24 cellular contexts compared by ENCODE assay signal in genomic region chr10:65675236-65675635, GRCh38.
DNase-seq lines count a peak whose midpoint lies in the region; ATAC-seq, FAIRE-seq and TF ChIP-seq lines count a peak whose summit lies in the region.
"Had no signal": no experiment of that assay in that cellular context is flagged by ENCODE, and none has a peak within 500 bp of the region (broad histone marks: within the 10 kb centered on the region; RNA-seq: fewer than 3 reads in every experiment).

No MANE protein-coding gene starts in this region.

- DNase-seq in A549 (ENCODE audit: low read depth in 1 of 2, low spot score in 1 of 2) (peak in 1 of 2 experiments; percentile 38), HuH-7.5 (ENCODE audit: low spot score) (peak; percentile 1), left lobe of liver (ENCODE audit: low spot score) (peak; percentile 46), nephron progenitor cell (no peak), coronary artery (ENCODE audit: low spot score) (no peak), caudate nucleus (lab: John Stamatoyannopoulos, UW) (no peak)
- DNase-seq: 8988T, DMS79, EL, GDM1, H7, KBM-7, MM.1S, NCI-H2029, NCI-H446, NCI-H524 treated with DMSO at 0.1 percent for 48 hours, NCI-H774, PC-3, SK-N-SH, SW 1271 had no signal

- H3K4me2 ChIP-seq in A549, result peak overlapping the region; percentile 62
- H3K4me2 ChIP-seq: SK-N-SH had no signal

- no peak for FAIRE-seq in A549 (lab: Jason Lieb, UNC)
- FAIRE-seq: D721Med, GM12878 had no signal

- H3K4me3 ChIP-seq in A549 (no peak overlapping the region), coronary artery (no peak overlapping the region)
- H3K4me3 ChIP-seq: GM12878 had no signal

- H3K4me1 ChIP-seq in A549, result peaks cover 8% of the 10 kb centered on the region; the same call in 1 of the 3 replicates

- peak overlapping the region; percentile 2 for H3K27ac Mint-ChIP-seq in nephron progenitor cell

- TF ChIP-seq RAD21 in A549 (conservative IDR thresholded peaks at IDR 0.05 in 1 of 2, IDR thresholded peaks at IDR 0.05 in 1 of 2), result no peak

- TF ChIP-seq CTCF in A549 (IDR thresholded peaks at IDR 0.05) (no peak), nephron progenitor cell (IDR thresholded peaks at IDR 0.05) (no peak), coronary artery (IDR thresholded peaks at IDR 0.05) (no peak)

- CTCF ChIA-PET in A549 (lab: Yijun Ruan, JAX), result no interaction called here

- no peak for TF ChIP-seq POLR2A in A549 (IDR thresholded peaks at IDR 0.05; ENCODE audit: low read length)

- no peaks in the 10 kb centered on the region for H3K27me3 Mint-ChIP-seq in nephron progenitor cell (ENCODE audit: low read depth, poor library complexity)

- H3K9me3 ChIP-seq in A549, result no peaks in the 10 kb centered on the region
- H3K9me3 ChIP-seq: SK-N-SH had no signal

- H3K27ac ChIP-seq in A549, result no peak overlapping the region
- no peak overlapping the region for H3K27ac ChIP-seq in coronary artery
- no peak overlapping the region for H3K27ac ChIP-seq in caudate nucleus (ENCODE audit: low read depth, low read length)

- peaks cover 15% of the 10 kb centered on the region for H3K9me3 Mint-ChIP-seq in nephron progenitor cell

- H3K4me3 Mint-ChIP-seq in nephron progenitor cell, result no peak overlapping the region

- ATAC-seq in A549 (no peak; a peak in 2 of 6 replicates), left lobe of liver (peak; percentile 80), HG03565 (IDR thresholded peaks at IDR 0.05; ENCODE audit: unreplicated experiment) (no peak), HG03378 (IDR thresholded peaks at IDR 0.05; ENCODE audit: unreplicated experiment) (no peak)
- ATAC-seq: GM12878, PC-3 had no signal

- TF ChIP-seq EP300 in A549 (IDR thresholded peaks at IDR 0.05), result no peak

- no peaks in the 10 kb centered on the region for H3K4me1 Mint-ChIP-seq in nephron progenitor cell

- H3K36me3 Mint-ChIP-seq in nephron progenitor cell (ENCODE audit: low read depth), result peaks cover 43% of the 10 kb centered on the region

- POLR2A ChIA-PET in A549 (lab: Yijun Ruan, JAX), result no interaction called here

- 26% methylated on average over 7 of the region's 7 CpGs for WGBS in A549 (ENCODE audit: missing lambda C conversion rate)

TF ChIP-seq in A549, 52 proteins besides CTCF, POLR2A, EP300 and RAD21:
- TF ChIP-seq PBX3 (IDR thresholded peaks at IDR 0.05) (no peak), CBX2 (IDR thresholded peaks at IDR 0.05; ENCODE audit: borderline replicate concordance, low read depth) (no peak), FOSL2 (IDR thresholded peaks at IDR 0.05) (no peak), FOSL2 (CRISPR knock-in tag; IDR thresholded peaks at IDR 0.05) (no peak), SMC3 (IDR thresholded peaks at IDR 0.05) (no peak), RARB (CRISPR knock-in tag; IDR thresholded peaks at IDR 0.05) (no peak), BHLHE40 (IDR thresholded peaks at IDR 0.05; ENCODE audit: low read depth, low read length) (no peak), POLR2AphosphoS2 (conservative IDR thresholded peaks at IDR 0.05; ENCODE audit: low read length) (no peak), ATOH8 (CRISPR knock-in tag; IDR thresholded peaks at IDR 0.05; ENCODE audit: low read depth) (no peak), ELK1 (IDR thresholded peaks at IDR 0.05; ENCODE audit: low read depth, low read length) (no peak), JUNB (IDR thresholded peaks at IDR 0.05) (no peak)

Comparison
In these comparisons a context has a peak if more than half of its experiments do, and no peak if none do; other contexts are left out.
1. DNase-seq: peak in HuH-7.5 (single experiment) and left lobe of liver (single experiment); none in nephron progenitor cell (single experiment), coronary artery (single experiment) and caudate nucleus (0 of 61).